In the genomic region with DNA sequence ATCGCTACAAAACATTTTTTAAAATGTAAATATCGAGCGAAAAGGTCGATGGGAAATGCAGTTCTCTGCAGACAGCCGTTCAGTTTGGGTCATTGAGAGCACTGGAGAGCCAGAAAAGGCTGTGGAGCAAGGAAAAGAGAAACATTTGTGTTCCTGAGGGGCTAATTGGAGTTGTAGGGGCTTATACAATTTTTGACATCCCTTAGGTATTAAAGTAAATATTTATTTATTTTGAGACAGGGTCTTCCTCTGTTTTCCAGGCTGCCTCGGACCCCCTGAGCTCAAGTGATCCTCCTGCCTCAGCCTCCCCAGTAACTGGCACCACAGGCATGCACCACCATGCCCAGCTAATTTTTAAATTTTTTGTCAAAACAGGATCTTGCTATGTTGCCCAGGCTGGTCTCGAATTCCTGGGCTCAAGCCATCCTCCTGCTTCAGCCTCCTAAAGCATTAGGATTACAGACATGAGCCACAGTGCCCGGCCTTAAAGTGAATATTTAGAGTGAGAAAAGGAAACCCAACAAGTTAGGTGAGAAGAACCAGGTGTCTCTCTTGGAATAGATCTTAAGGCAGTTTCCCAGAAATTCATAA, we compare ENCODE assay signal across 8 cellular contexts. TPM values are rescaled to one million over a fixed set of nuclear protein-coding genes. Genes with fewer than 3 reads are reported as not detected.
A peak's percentile ranks its signal among the peaks of the same experiment; 100 is the strongest.
DNase-seq lines count a peak whose midpoint lies in the region; ATAC-seq and TF ChIP-seq lines count a peak whose summit lies in the region.

No MANE protein-coding gene starts in this region.

- no peaks in the 10 kb centered on the region for H3K36me3 Mint-ChIP-seq in natural killer cell treated with Interleukin-12 subunit alpha and Interleukin-12 subunit beta and Interleukin-15 and Interleukin-18, amount 100 ng/mL, for 72 hours

- H3K9me3 Mint-ChIP-seq in natural killer cell treated with Interleukin-12 subunit alpha and Interleukin-12 subunit beta and Interleukin-15 and Interleukin-18, amount 100 ng/mL, for 72 hours: no peaks in the 10 kb centered on the region

- peaks cover 16% of the 10 kb centered on the region for H3K79me2 ChIP-seq in Karpas-422 (ENCODE audit: low read length)

- H3K9me3 ChIP-seq in Karpas-422 (ENCODE audit: low read length): no peaks in the 10 kb centered on the region

- no peak for ATAC-seq in natural killer cell treated with Interleukin-12 subunit alpha and Interleukin-12 subunit beta and Interleukin-15 and Interleukin-18, amount 100 ng/mL, for 72 hours
- ATAC-seq in HG02678 (IDR thresholded peaks at IDR 0.05; ENCODE audit: unreplicated experiment): no peak

- H3K27me3 Mint-ChIP-seq in natural killer cell treated with Interleukin-12 subunit alpha and Interleukin-12 subunit beta and Interleukin-15 and Interleukin-18, amount 100 ng/mL, for 72 hours: peaks cover 0 to 2% of the 10 kb centered on the region in 2 donors

- H3K9ac ChIP-seq in Karpas-422 (ENCODE audit: low read length): peak overlapping the region; percentile 79

- H3K4me2 ChIP-seq in Karpas-422 (ENCODE audit: low read depth, low read length, poor library complexity, severe bottlenecking): peak overlapping the region; percentile 86

- peaks cover 20% of the 10 kb centered on the region for H3K4me1 ChIP-seq in Karpas-422 (ENCODE audit: low read length)

- H3K4me3 ChIP-seq in GM12865 (ENCODE audit: low read depth, low read length) (peak overlapping the region; percentile 67), Karpas-422 (ENCODE audit: low read length) (peak overlapping the region; percentile 70)

- peak overlapping the region; percentile 96 for H3K4me3 Mint-ChIP-seq in natural killer cell treated with Interleukin-12 subunit alpha and Interleukin-12 subunit beta and Interleukin-15 and Interleukin-18, amount 100 ng/mL, for 72 hours

- DNase-seq in GM12865 (ENCODE audit: low read depth): no peak
- no peak for DNase-seq in Karpas-422
- peak; percentile 30 for DNase-seq in cerebellum (ENCODE audit: low spot score)
- no peak for DNase-seq in natural killer cell treated with Interleukin-12 subunit alpha and Interleukin-12 subunit beta and Interleukin-15 and Interleukin-18, amount 100 ng/mL, for 72 hours (ENCODE audit: low spot score)
- no peak for DNase-seq in NCI-H2107 treated with DMSO at 0.1 percent for 48 hours (lab: John Stamatoyannopoulos, UW; ENCODE audit: unreplicated experiment)
- no peak for DNase-seq in NCI-H510A (lab: John Stamatoyannopoulos, UW)
- DNase-seq in RKO (ENCODE audit: low spot score): no peak

- H3K27me3 ChIP-seq in Karpas-422 (ENCODE audit: low read length): no peaks in the 10 kb centered on the region

- no peaks in the 10 kb centered on the region for H3K9me2 ChIP-seq in Karpas-422 (replicated peaks; ENCODE audit: insufficient read depth, low read length)

- no peak for TF ChIP-seq CTCF in GM12865 (IDR thresholded peaks at IDR 0.05; ENCODE audit: insufficient read depth, low read depth, low read length, missing control alignments)

- H3K27ac Mint-ChIP-seq in natural killer cell treated with Interleukin-12 subunit alpha and Interleukin-12 subunit beta and Interleukin-15 and Interleukin-18, amount 100 ng/mL, for 72 hours: peak overlapping the region; percentile 89 to 92

- no peaks in the 10 kb centered on the region for H3K36me3 ChIP-seq in Karpas-422 (ENCODE audit: insufficient read depth, low read length)

- H2AFZ ChIP-seq in Karpas-422 (ENCODE audit: low read length): peak overlapping the region; percentile 100

- no peaks in the 10 kb centered on the region for H4K20me1 ChIP-seq in Karpas-422 (ENCODE audit: insufficient read depth, low read depth, low read length)

- H3K4me1 Mint-ChIP-seq in natural killer cell treated with Interleukin-12 subunit alpha and Interleukin-12 subunit beta and Interleukin-15 and Interleukin-18, amount 100 ng/mL, for 72 hours (ENCODE audit: low read depth in 2 of 2): peaks cover 25 to 28% of the 10 kb centered on the region in 2 donors

- peak overlapping the region; percentile 74 for H3K27ac ChIP-seq in Karpas-422 (ENCODE audit: low read length)

RNA-seq across cellular contexts. Expression of a gene that starts 0.8 kb away (rescaled TPM):
- 31.0 and 58.0 TPM in 2 replicates for total RNA-seq in Karpas-422 (2014; rRNA removed; shearing (Covaris generic); ENCODE audit: low replicate concordance)
- total RNA-seq in cerebellum: 25.5 TPM
- 10 to 100 TPM; 56.0 to 59.2 TPM for total RNA-seq in natural killer cell treated with Interleukin-12 subunit alpha and Interleukin-12 subunit beta and Interleukin-15 and Interleukin-18, amount 100 ng/mL, for 72 hours

RNA-seq across cellular contexts. Expression of a gene that starts 3.1 kb away (rescaled TPM):
- total RNA-seq in Karpas-422 (2014; rRNA removed; shearing (Covaris generic); ENCODE audit: low replicate concordance): not detected in 2 replicates
- 1.7 TPM for total RNA-seq in cerebellum
- 1 to 10 TPM; 3.7 to 7.7 TPM for total RNA-seq in natural killer cell treated with Interleukin-12 subunit alpha and Interleukin-12 subunit beta and Interleukin-15 and Interleukin-18, amount 100 ng/mL, for 72 hours

RNA-seq across cellular contexts. Expression of a gene that starts 12.5 kb away (rescaled TPM):
- total RNA-seq in Karpas-422 (2014; rRNA removed; shearing (Covaris generic); ENCODE audit: low replicate concordance): not detected in 2 replicates
- not detected for total RNA-seq in cerebellum
- not detected for total RNA-seq in natural killer cell treated with Interleukin-12 subunit alpha and Interleukin-12 subunit beta and Interleukin-15 and Interleukin-18, amount 100 ng/mL, for 72 hours

RNA-seq across cellular contexts. Expression of a gene that starts 19.1 kb away (rescaled TPM):
- total RNA-seq in Karpas-422 (2014; rRNA removed; shearing (Covaris generic); ENCODE audit: low replicate concordance): 4.3 and 14.6 TPM in 2 replicates
- total RNA-seq in cerebellum: 27.9 TPM
- total RNA-seq in natural killer cell treated with Interleukin-12 subunit alpha and Interleukin-12 subunit beta and Interleukin-15 and Interleukin-18, amount 100 ng/mL, for 72 hours: 1 to 10 TPM; 6.1 to 9.4 TPM

RNA-seq across cellular contexts. Expression of a gene that starts 52.2 kb away (rescaled TPM):
- 0.22 and 1.7 TPM in 2 replicates for total RNA-seq in Karpas-422 (2014; rRNA removed; shearing (Covaris generic); ENCODE audit: low replicate concordance)
- total RNA-seq in cerebellum: 53.1 TPM
- 1 to 10 TPM; 6.9 to 9.1 TPM for total RNA-seq in natural killer cell treated with Interleukin-12 subunit alpha and Interleukin-12 subunit beta and Interleukin-15 and Interleukin-18, amount 100 ng/mL, for 72 hours
